8 cellular contexts compared by ENCODE assay signal in genomic region chr1:20787775-20788488, GRCh38. TPM values are rescaled to one million over a fixed set of nuclear protein-coding genes. Genes with fewer than 3 reads are reported as not detected.
DNase-seq lines count a peak whose midpoint lies in the region; ATAC-seq lines count a peak whose summit lies in the region.

No MANE protein-coding gene starts in this region.

- ATAC-seq in GM21619 (IDR thresholded peaks at IDR 0.05; ENCODE audit: unreplicated experiment): no peak

- peak overlapping the region; percentile 95 to 97 for H3K9ac ChIP-seq in stomach smooth muscle (ENCODE audit: low read length in 2 of 2)

- peak overlapping the region; percentile 87 for H3K4me3 Mint-ChIP-seq in activated naive CD4-positive, alpha-beta T cell treated with anti-CD3 and anti-CD28 coated beads, Interleukin-2, amount 10 ng/mL, durations not matched to agents 7 days and 5 days
- peak overlapping the region; percentile 95 to 99 (median 96) for H3K4me3 Mint-ChIP-seq in immature natural killer cell

- peaks cover 5% of the 10 kb centered on the region for H3K36me3 Mint-ChIP-seq in activated naive CD4-positive, alpha-beta T cell treated with anti-CD3 and anti-CD28 coated beads, Interleukin-2, amount 10 ng/mL, durations not matched to agents 7 days and 5 days
- H3K36me3 Mint-ChIP-seq in immature natural killer cell: no peaks in the 10 kb centered on the region

- peak overlapping the region; percentile 96 for H3K27ac Mint-ChIP-seq in activated naive CD4-positive, alpha-beta T cell treated with anti-CD3 and anti-CD28 coated beads, Interleukin-2, amount 10 ng/mL, durations not matched to agents 7 days and 5 days
- H3K27ac Mint-ChIP-seq in immature natural killer cell: peak overlapping the region; percentile 96 to 97 (median 96)

- no peaks in the 10 kb centered on the region for H3K9me3 Mint-ChIP-seq in activated naive CD4-positive, alpha-beta T cell treated with anti-CD3 and anti-CD28 coated beads, Interleukin-2, amount 10 ng/mL, durations not matched to agents 7 days and 5 days
- no peaks in the 10 kb centered on the region for H3K9me3 Mint-ChIP-seq in immature natural killer cell

- H3K4me3 ChIP-seq in stomach smooth muscle (ENCODE audit: low read length in 2 of 2): peak overlapping the region; percentile 85 to 91

- peaks cover 10% of the 10 kb centered on the region for H3K27me3 Mint-ChIP-seq in activated naive CD4-positive, alpha-beta T cell treated with anti-CD3 and anti-CD28 coated beads, Interleukin-2, amount 10 ng/mL, durations not matched to agents 7 days and 5 days
- peaks cover 15 to 23% (median 19%) of the 10 kb centered on the region in 3 donors for H3K27me3 Mint-ChIP-seq in immature natural killer cell (ENCODE audit: low read depth in 3 of 3)

- CTCF ChIA-PET in activated naive CD4-positive, alpha-beta T cell treated with anti-CD3 and anti-CD28 coated beads, Interleukin-2, amount 10 ng/mL, durations not matched to agents 7 days and 5 days (lab: Charles Lee): interaction anchor here (1.0 to 1.7 kb wide), 2 partner anchors 23 to 407 kb away, joined by 3 to 6 read pairs; no protein-coding TSS in a partner anchor

- H3K4me1 Mint-ChIP-seq in activated naive CD4-positive, alpha-beta T cell treated with anti-CD3 and anti-CD28 coated beads, Interleukin-2, amount 10 ng/mL, durations not matched to agents 7 days and 5 days: peaks cover 26% of the 10 kb centered on the region
- peaks cover 37 to 43% of the 10 kb centered on the region in 2 donors for H3K4me1 Mint-ChIP-seq in immature natural killer cell

- H3K9me3 ChIP-seq in stomach smooth muscle (ENCODE audit: control insufficient read depth in 2 of 2, low read length in 2 of 2): no peaks in the 10 kb centered on the region

- no peaks in the 10 kb centered on the region for H3K36me3 ChIP-seq in stomach smooth muscle (ENCODE audit: control insufficient read depth in 2 of 2, insufficient read depth in 2 of 2, low read length in 2 of 2)

- no peak for DNase-seq in activated naive CD4-positive, alpha-beta T cell treated with anti-CD3 and anti-CD28 coated beads, Interleukin-2, amount 10 ng/mL, durations not matched to agents 7 days and 5 days
- no peak for DNase-seq in activated naive CD4-positive, alpha-beta T cell (lab: John Stamatoyannopoulos, UW)
- DNase-seq in NCI-H2171 (lab: John Stamatoyannopoulos, UW) (peak; percentile 13), amniotic epithelial cell (ENCODE audit: low read depth) (peak; percentile 71), immature natural killer cell (no peak)
- no peak for DNase-seq in effector CD4-positive, alpha-beta T cell

- H3K27me3 ChIP-seq in stomach smooth muscle (ENCODE audit: control insufficient read depth in 1 of 2, insufficient read depth in 2 of 2, low read length in 2 of 2): no peaks in the 10 kb centered on the region

- H3K4me1 ChIP-seq in stomach smooth muscle (ENCODE audit: control insufficient read depth, insufficient read depth, low read length): peaks cover 7% of the 10 kb centered on the region

- H3K27ac ChIP-seq in stomach smooth muscle (ENCODE audit: low read length): peak overlapping the region; percentile 95

RNA-seq across cellular contexts. Expression of gene HP1BP3, which starts 0.8 kb away (rescaled TPM):
- 100 to 1,000 TPM; 160 to 208 (median 178) TPM for polyA plus RNA-seq in immature natural killer cell

RNA-seq across cellular contexts. Expression of gene SH2D5, which starts 55.4 kb away (rescaled TPM):
- not detected for polyA plus RNA-seq in immature natural killer cell

Comparison
In these comparisons a context has a peak if more than half of its experiments do, and no peak if none do; other contexts are left out.
1. DNase-seq: peak in NCI-H2171 (single experiment) and amniotic epithelial cell (single experiment); none in activated naive CD4-positive, alpha-beta T cell treated with anti-CD3 and anti-CD28 coated beads, Interleukin-2, amount 10 ng/mL, durations not matched to agents 7 days and 5 days (single experiment), activated naive CD4-positive, alpha-beta T cell (0 of 4), immature natural killer cell (0 of 3) and effector CD4-positive, alpha-beta T cell (single experiment).